Comparison of ENCODE assay signal across 27 cellular contexts in genomic region chr4:8224596-8225289, GRCh38. TPM values are rescaled to one million over a fixed set of nuclear protein-coding genes. Genes with fewer than 3 reads are reported as not detected.
DNase-seq lines count a peak whose midpoint lies in the region; ATAC-seq and TF ChIP-seq lines count a peak whose summit lies in the region.
"Had no signal": no experiment of that assay in that cellular context is flagged by ENCODE, and none has a peak within 500 bp of the region (broad histone marks: within the 10 kb centered on the region; RNA-seq: fewer than 3 reads in every experiment).

No MANE protein-coding gene starts in this region.

- peak; percentile 62 for DNase-seq in activated CD8-positive, alpha-beta memory T cell treated with anti-CD3 and anti-CD28 coated beads, Interleukin-2, amount 10 ng/mL, durations not matched to agents 7 days and 5 days
- DNase-seq in activated CD8-positive, alpha-beta memory T cell treated with anti-CD3 and anti-CD28 coated beads for 24 hours: no peak
- DNase-seq in KBM-7 (peak; percentile 51), neural progenitor cell (ENCODE audit: low spot score) (no peak), sciatic nerve (ENCODE audit: low spot score) (no peak)
- peak in 1 of 3 experiments; percentile 30 for DNase-seq in effector memory CD8-positive, alpha-beta T cell
- DNase-seq in stimulated activated CD4-positive, alpha-beta T cell treated with anti-CD3 and anti-CD28 coated beads, Interleukin-4, amount 100 ng/mL, for 4 hours: no peak
- no peak for DNase-seq in stimulated activated naive CD8-positive, alpha-beta T cell treated with anti-CD3 and anti-CD28 coated beads, Interleukin-15, Interleukin-2, amounts not matched to agents 100 U/mL and 50 U/mL, for 24 hours
- DNase-seq: activated B cell treated with CpG ODN at 0.5 μM for 24 hours; DMS153; GF-D8; left cardiac atrium; midbrain; MV-4-11; NCI-H187 treated with DMSO at 0.1 percent for 48 hours; NCI-H345; NCI-H82; PC-3; stimulated activated CD8-positive, alpha-beta memory T cell treated with anti-CD3 and anti-CD28 coated beads, Interleukin-4, amount 100 ng/mL, for 48 hours had no signal

- peak; percentile 24 for ATAC-seq in activated CD8-positive, alpha-beta memory T cell treated with anti-CD3 and anti-CD28 coated beads, Interleukin-2, amount 10 ng/mL, durations not matched to agents 7 days and 5 days
- ATAC-seq in effector memory CD8-positive, alpha-beta T cell (replicated peaks): no peak
- no peak for ATAC-seq in sciatic nerve
- ATAC-seq in stimulated activated naive CD8-positive, alpha-beta T cell treated with anti-CD3 and anti-CD28 coated beads, Interleukin-15, Interleukin-2, amounts not matched to agents 100 U/mL and 50 U/mL, for 24 hours: no peak
- ATAC-seq: activated T-cell treated with anti-CD3 and anti-CD28 coated beads, Interleukin-2, amount 50 U/mL, for 72 hours; left cardiac atrium; PC-3 had no signal

- H3K4me1 ChIP-seq in neural progenitor cell: peaks cover 14% of the 10 kb centered on the region

- H3K4me3 Mint-ChIP-seq in activated CD8-positive, alpha-beta memory T cell treated with anti-CD3 and anti-CD28 coated beads, Interleukin-2, amount 10 ng/mL, durations not matched to agents 7 days and 5 days: no peak overlapping the region
- H3K4me3 Mint-ChIP-seq in effector memory CD8-positive, alpha-beta T cell: peak overlapping the region; percentile 51 to 74
- no peak overlapping the region for H3K4me3 Mint-ChIP-seq in neural progenitor cell
- H3K4me3 Mint-ChIP-seq: activated B cell treated with CpG ODN at 0.5 μM for 24 hours; activated naive CD4-positive, alpha-beta T cell treated with anti-CD3 and anti-CD28 coated beads, Interleukin-2, amount 50 U/mL, for 24 hours; activated T-cell treated with anti-CD3 and anti-CD28 coated beads, Interleukin-2, amount 50 U/mL, for 72 hours; neural crest cell had no signal

- CTCF ChIA-PET in activated CD8-positive, alpha-beta memory T cell treated with anti-CD3 and anti-CD28 coated beads, Interleukin-2, amount 10 ng/mL, durations not matched to agents 7 days and 5 days (lab: Charles Lee): interaction anchor here (0.9 to 1.0 kb wide), 2 partner anchors 17 kb away, joined by 3 read pairs; no protein-coding TSS in a partner anchor

- H3F3A ChIP-seq in neural progenitor cell (ENCODE audit: low read depth): no peaks in the 10 kb centered on the region

- H3K4me1 Mint-ChIP-seq in activated CD8-positive, alpha-beta memory T cell treated with anti-CD3 and anti-CD28 coated beads, Interleukin-2, amount 10 ng/mL, durations not matched to agents 7 days and 5 days: peaks cover 48% of the 10 kb centered on the region
- H3K4me1 Mint-ChIP-seq in effector memory CD8-positive, alpha-beta T cell (ENCODE audit: low read depth in 2 of 2): peaks cover 38 to 46% of the 10 kb centered on the region in 2 donors
- H3K4me1 Mint-ChIP-seq in neural progenitor cell: peaks cover 41% of the 10 kb centered on the region

- no peaks in the 10 kb centered on the region for H3K27me3 Mint-ChIP-seq in activated CD8-positive, alpha-beta memory T cell treated with anti-CD3 and anti-CD28 coated beads, Interleukin-2, amount 10 ng/mL, durations not matched to agents 7 days and 5 days
- no peaks in the 10 kb centered on the region for H3K27me3 Mint-ChIP-seq in effector memory CD8-positive, alpha-beta T cell
- peaks cover 11% of the 10 kb centered on the region for H3K27me3 Mint-ChIP-seq in neural progenitor cell (ENCODE audit: insufficient read depth, low read depth)
- H3K27me3 Mint-ChIP-seq: activated B cell treated with CpG ODN at 0.5 μM for 24 hours; activated naive CD4-positive, alpha-beta T cell treated with anti-CD3 and anti-CD28 coated beads, Interleukin-2, amount 50 U/mL, for 24 hours; progenitor cell of endocrine pancreas had no signal

- no peak overlapping the region for H3K27ac ChIP-seq in neural progenitor cell
- H3K27ac ChIP-seq: C4-2B, esophagus muscularis mucosa had no signal

- no peak overlapping the region for H3K9ac ChIP-seq in neural progenitor cell

- no peaks in the 10 kb centered on the region for H3K27me3 ChIP-seq in neural progenitor cell
- H3K27me3 ChIP-seq: esophagus muscularis mucosa had no signal

- in situ Hi-C loops in KBM-7 (cut with MboI; ENCODE audit: low pct_unique_long_range_greater_than_20kb, low sequenced_read_pairs): no loop called here

- no peaks in the 10 kb centered on the region for H3K9me3 ChIP-seq in neural progenitor cell (ENCODE audit: low read depth)
- H3K9me3 ChIP-seq: esophagus muscularis mucosa had no signal

- H4K20me1 ChIP-seq in neural progenitor cell (ENCODE audit: low read depth): no peaks in the 10 kb centered on the region

- no peak overlapping the region for H2AFZ ChIP-seq in neural progenitor cell (replicated peaks)

- H3K27ac Mint-ChIP-seq in activated CD8-positive, alpha-beta memory T cell treated with anti-CD3 and anti-CD28 coated beads, Interleukin-2, amount 10 ng/mL, durations not matched to agents 7 days and 5 days: no peak overlapping the region
- peak overlapping the region; percentile 13 to 53 for H3K27ac Mint-ChIP-seq in effector memory CD8-positive, alpha-beta T cell
- peak overlapping the region; percentile 33 for H3K27ac Mint-ChIP-seq in neural progenitor cell
- H3K27ac Mint-ChIP-seq: activated B cell treated with CpG ODN at 0.5 μM for 24 hours; activated naive CD4-positive, alpha-beta T cell treated with anti-CD3 and anti-CD28 coated beads, Interleukin-2, amount 50 U/mL, for 24 hours; activated T-cell treated with anti-CD3 and anti-CD28 coated beads, Interleukin-2, amount 50 U/mL, for 72 hours had no signal

- intact Hi-C loops in sciatic nerve (cut with DNase I): no loop called here

- H3K4me3 ChIP-seq in neural progenitor cell: no peak overlapping the region
- H3K4me3 ChIP-seq: esophagus muscularis mucosa had no signal

- no peaks in the 10 kb centered on the region for H3K9me3 Mint-ChIP-seq in activated CD8-positive, alpha-beta memory T cell treated with anti-CD3 and anti-CD28 coated beads, Interleukin-2, amount 10 ng/mL, durations not matched to agents 7 days and 5 days (ENCODE audit: low read depth)
- H3K9me3 Mint-ChIP-seq in effector memory CD8-positive, alpha-beta T cell: no peaks in the 10 kb centered on the region
- H3K9me3 Mint-ChIP-seq in neural progenitor cell: no peaks in the 10 kb centered on the region
- H3K9me3 Mint-ChIP-seq: activated B cell treated with CpG ODN at 0.5 μM for 24 hours; activated naive CD4-positive, alpha-beta T cell treated with anti-CD3 and anti-CD28 coated beads, Interleukin-2, amount 50 U/mL, for 24 hours; activated T-cell treated with anti-CD3 and anti-CD28 coated beads, Interleukin-2, amount 50 U/mL, for 72 hours; neural crest cell had no signal

- H3K79me2 ChIP-seq in neural progenitor cell (ENCODE audit: low read depth): no peaks in the 10 kb centered on the region

- no peaks in the 10 kb centered on the region for H3K36me3 ChIP-seq in neural progenitor cell

- peaks cover 2% of the 10 kb centered on the region for H3K36me3 Mint-ChIP-seq in activated CD8-positive, alpha-beta memory T cell treated with anti-CD3 and anti-CD28 coated beads, Interleukin-2, amount 10 ng/mL, durations not matched to agents 7 days and 5 days
- peaks cover 15% of the 10 kb centered on the region for H3K36me3 Mint-ChIP-seq in effector memory CD8-positive, alpha-beta T cell (ENCODE audit: insufficient read depth)
- no peaks in the 10 kb centered on the region for H3K36me3 Mint-ChIP-seq in neural progenitor cell

- H3K4me2 ChIP-seq in neural progenitor cell: no peak overlapping the region

- no peak for TF ChIP-seq CTCF in neural progenitor cell (IDR thresholded peaks at IDR 0.05)

RNA-seq across cellular contexts. Expression of gene SH3TC1, which starts 25.7 kb away (rescaled TPM):
- total RNA-seq in activated CD8-positive, alpha-beta memory T cell treated with anti-CD3 and anti-CD28 coated beads, Interleukin-2, amount 10 ng/mL, durations not matched to agents 7 days and 5 days: 10 to 100 TPM in 1 of 2 experiments, 1 to 10 TPM in 1; 6.0 to 10.7 TPM
- total RNA-seq in neural progenitor cell (ENCODE audit: low replicate concordance) (0.22 and 0.25 TPM in 2 replicates), sciatic nerve (52.2 TPM)

RNA-seq across cellular contexts. Expression of gene HTRA3, which starts 44.8 kb away (rescaled TPM):
- total RNA-seq in activated CD8-positive, alpha-beta memory T cell treated with anti-CD3 and anti-CD28 coated beads, Interleukin-2, amount 10 ng/mL, durations not matched to agents 7 days and 5 days: not detected
- total RNA-seq in neural progenitor cell (ENCODE audit: low replicate concordance) (1.6 and 2.3 TPM in 2 replicates), sciatic nerve (23.7 TPM)
- total RNA-seq: activated B cell treated with CpG ODN at 0.5 μM for 24 hours; activated CD8-positive, alpha-beta memory T cell treated with anti-CD3 and anti-CD28 coated beads for 36 hours; activated T-cell treated with anti-CD3 and anti-CD28 coated beads, Interleukin-2, amount 50 U/mL, for 72 hours; SK-MEL-5 had no signal

Comparison
In these comparisons a context has a peak if more than half of its experiments do, and no peak if none do; other contexts are left out.
1. DNase-seq: peak in activated CD8-positive, alpha-beta memory T cell treated with anti-CD3 and anti-CD28 coated beads, Interleukin-2, amount 10 ng/mL, durations not matched to agents 7 days and 5 days (single experiment) and KBM-7 (single experiment); none in activated CD8-positive, alpha-beta memory T cell treated with anti-CD3 and anti-CD28 coated beads for 24 hours (single experiment), neural progenitor cell (single experiment), stimulated activated CD4-positive, alpha-beta T cell treated with anti-CD3 and anti-CD28 coated beads, Interleukin-4, amount 100 ng/mL, for 4 hours (0 of 2), sciatic nerve (single experiment) and stimulated activated naive CD8-positive, alpha-beta T cell treated with anti-CD3 and anti-CD28 coated beads, Interleukin-15, Interleukin-2, amounts not matched to agents 100 U/mL and 50 U/mL, for 24 hours (single experiment).
2. H3K4me3 Mint-ChIP-seq: peak in effector memory CD8-positive, alpha-beta T cell (2 of 2); none in activated CD8-positive, alpha-beta memory T cell treated with anti-CD3 and anti-CD28 coated beads, Interleukin-2, amount 10 ng/mL, durations not matched to agents 7 days and 5 days (single experiment) and neural progenitor cell (single experiment).